11 cellular contexts compared by ENCODE assay signal in the genomic region with DNA sequence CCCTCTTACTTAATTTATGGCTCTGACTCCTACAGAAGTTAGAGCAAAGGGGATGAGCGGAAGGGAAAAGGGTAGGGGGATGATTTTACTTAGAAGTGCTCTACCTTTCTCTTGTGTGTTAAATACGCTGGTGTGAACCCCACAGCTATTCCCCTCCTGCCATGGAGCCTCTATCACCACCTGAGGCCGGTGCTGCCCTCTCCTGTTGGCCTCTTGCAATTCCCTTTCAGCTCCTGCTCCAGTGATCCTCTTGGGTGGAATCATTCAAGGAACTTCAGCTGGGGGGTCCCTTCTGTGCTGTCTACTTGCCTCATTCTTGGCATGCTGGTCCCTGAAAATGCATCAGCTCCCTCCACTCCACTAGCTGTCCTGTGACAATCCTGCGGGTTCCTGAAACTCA. TPM values are rescaled to one million over a fixed set of nuclear protein-coding genes. Genes with fewer than 3 reads are reported as not detected.
DNase-seq lines count a peak whose midpoint lies in the region; ATAC-seq and TF ChIP-seq lines count a peak whose summit lies in the region.
"Had no signal": no experiment of that assay in that cellular context is flagged by ENCODE, and none has a peak within 500 bp of the region (broad histone marks: within the 10 kb centered on the region; RNA-seq: fewer than 3 reads in every experiment).

No MANE protein-coding gene starts in this region.

- no peak overlapping the region for H3K4me3 Mint-ChIP-seq in endothelial cell (ENCODE audit: unreplicated experiment)
- H3K4me3 Mint-ChIP-seq: activated CD8-positive, alpha-beta T cell treated with anti-CD3 and anti-CD28 coated beads for 36 hours; mesothelial cell of epicardium; stimulated activated effector memory CD8-positive, alpha-beta T cell treated with anti-CD3 and anti-CD28 coated beads, Interleukin-12 subunit alpha, Interleukin-12 subunit beta, amount 100 ng/mL, for 72 hours had no signal

- ATAC-seq in esophagus mucosa (no peak), HG03457 (IDR thresholded peaks at IDR 0.05; ENCODE audit: unreplicated experiment) (no peak)
- ATAC-seq: activated CD8-positive, alpha-beta T cell treated with anti-CD3 and anti-CD28 coated beads for 36 hours; stimulated activated effector memory CD8-positive, alpha-beta T cell treated with anti-CD3 and anti-CD28 coated beads, Interleukin-12 subunit alpha, Interleukin-12 subunit beta, amount 100 ng/mL, for 72 hours had no signal

- TF ChIP-seq CTCF in NB4 (IDR thresholded peaks at IDR 0.05; ENCODE audit: low read depth, low read length) (peak; percentile 55), endothelial cell (IDR thresholded peaks at IDR 0.05; ENCODE audit: unreplicated experiment) (peak; percentile 30), testis (IDR thresholded peaks at IDR 0.05) (peak in 1 of 3 experiments; percentile 24)

- H3K4me3 ChIP-seq in NB4 (ENCODE audit: low read depth, low read length): no peak overlapping the region
- H3K4me3 ChIP-seq in testis: no peak overlapping the region

- no peak overlapping the region for H3K27ac Mint-ChIP-seq in endothelial cell (ENCODE audit: unreplicated experiment)
- H3K27ac Mint-ChIP-seq: activated CD8-positive, alpha-beta T cell treated with anti-CD3 and anti-CD28 coated beads for 36 hours; mesothelial cell of epicardium; stimulated activated effector memory CD8-positive, alpha-beta T cell treated with anti-CD3 and anti-CD28 coated beads, Interleukin-12 subunit alpha, Interleukin-12 subunit beta, amount 100 ng/mL, for 72 hours had no signal

- no peaks in the 10 kb centered on the region for H3K4me1 Mint-ChIP-seq in endothelial cell (ENCODE audit: unreplicated experiment)
- H3K4me1 Mint-ChIP-seq: mesothelial cell of epicardium; stimulated activated effector memory CD8-positive, alpha-beta T cell treated with anti-CD3 and anti-CD28 coated beads, Interleukin-12 subunit alpha, Interleukin-12 subunit beta, amount 100 ng/mL, for 72 hours had no signal

- 52 to 56% methylated on average over 3 to 4 of the region's 4 CpGs for WGBS in testis, 2 donors

- H3K9me3 ChIP-seq in testis: no peaks in the 10 kb centered on the region

- intact Hi-C loops in testis (cut with DNase I; ENCODE audit: low total_unique reads): no loop called here

- no peak overlapping the region for H3K27ac ChIP-seq in testis

- no peaks in the 10 kb centered on the region for H3K4me1 ChIP-seq in testis

- H3K36me3 Mint-ChIP-seq in endothelial cell (ENCODE audit: low read depth, unreplicated experiment): no peaks in the 10 kb centered on the region
- H3K36me3 Mint-ChIP-seq: mesothelial cell of epicardium; stimulated activated effector memory CD8-positive, alpha-beta T cell treated with anti-CD3 and anti-CD28 coated beads, Interleukin-12 subunit alpha, Interleukin-12 subunit beta, amount 100 ng/mL, for 72 hours had no signal

- no peaks in the 10 kb centered on the region for H3K9me3 Mint-ChIP-seq in endothelial cell (ENCODE audit: unreplicated experiment)
- H3K9me3 Mint-ChIP-seq: mesothelial cell of epicardium had no signal

- H3K27me3 ChIP-seq in testis: no peaks in the 10 kb centered on the region

- TF ChIP-seq POLR2A in NB4 (IDR thresholded peaks at IDR 0.05; ENCODE audit: extremely low read depth, insufficient read length) (no peak), testis (IDR thresholded peaks at IDR 0.05) (no peak)

- DNase-seq in NCI-H748 (lab: John Stamatoyannopoulos, UW; ENCODE audit: unreplicated experiment) (peak; percentile 56), NCI-H748 treated with DMSO at 0.1 percent for 48 hours (lab: John Stamatoyannopoulos, UW) (no peak), NB4 (ENCODE audit: low read depth) (peak; percentile 34), endothelial cell (ENCODE audit: low spot score) (peak; percentile 54), testis (peak; percentile 57), epidermal melanocyte (ENCODE audit: insufficient read length, low spot score) (no peak)
- DNase-seq: activated CD8-positive, alpha-beta T cell treated with anti-CD3 and anti-CD28 coated beads for 36 hours had no signal

- H3K27me3 Mint-ChIP-seq in endothelial cell (ENCODE audit: unreplicated experiment): no peaks in the 10 kb centered on the region
- H3K27me3 Mint-ChIP-seq: activated CD8-positive, alpha-beta T cell treated with anti-CD3 and anti-CD28 coated beads for 36 hours had no signal

- no peaks in the 10 kb centered on the region for H3K36me3 ChIP-seq in testis (ENCODE audit: low read depth, missing control alignments)

RNA-seq across cellular contexts. Expression of a gene that starts 41.8 kb away (rescaled TPM):
- total RNA-seq in endothelial cell (ENCODE audit: unreplicated experiment): 6.4 TPM
- total RNA-seq in testis: 1 to 10 TPM in 1 of 2 donors, under 1 TPM in 1; 0.87 to 2.8 TPM
- polyA plus RNA-seq in testis (ENCODE audit: insufficient read depth, low read depth, low replicate concordance): 0.83 TPM
- 0.48 TPM for total RNA-seq in esophagus mucosa
- total RNA-seq: activated CD8-positive, alpha-beta T cell treated with anti-CD3 and anti-CD28 coated beads for 36 hours had no signal

Comparison
In these comparisons a context has a peak if more than half of its experiments do, and no peak if none do; other contexts are left out.
1. DNase-seq: peak in NCI-H748 (single experiment), NB4 (single experiment), endothelial cell (single experiment) and testis (single experiment); none in NCI-H748 treated with DMSO at 0.1 percent for 48 hours (single experiment) and epidermal melanocyte (single experiment).